Comparison of ENCODE assay signal across 17 cellular contexts in genomic region chr1:233673947-233674431, GRCh38.
DNase-seq lines count a peak whose midpoint lies in the region; ATAC-seq, FAIRE-seq and TF ChIP-seq lines count a peak whose summit lies in the region.
"Had no signal": no experiment of that assay in that cellular context is flagged by ENCODE, and none has a peak within 500 bp of the region (broad histone marks: within the 10 kb centered on the region; RNA-seq: fewer than 3 reads in every experiment).

No MANE protein-coding gene starts in this region.

- TF ChIP-seq CTCF in A549 (IDR thresholded peaks at IDR 0.05): no peak
- no peak for TF ChIP-seq CTCF in Peyer's patch (IDR thresholded peaks at IDR 0.05)
- no peak for TF ChIP-seq CTCF in right lobe of liver (IDR thresholded peaks at IDR 0.05)
- TF ChIP-seq CTCF in WERI-Rb-1 (IDR thresholded peaks at IDR 0.05; ENCODE audit: low read depth, low read length): no peak

- DNase-seq in A549 (ENCODE audit: low read depth in 1 of 2, low spot score in 1 of 2): peak; percentile 69 to 84
- DNase-seq in GM19239 (ENCODE audit: insufficient read length, low spot score): no peak
- no peak for DNase-seq in Peyer's patch
- no peak for DNase-seq in right lobe of liver
- DNase-seq in WERI-Rb-1: no peak
- no peak for DNase-seq in activated effector memory CD4-positive, alpha-beta T cell treated with Interleukin-2 at 50 U/mL for 16 hours
- DNase-seq in NCI-H510A treated with DMSO at 0.1 percent for 48 hours (lab: John Stamatoyannopoulos, UW): no peak
- DNase-seq in activated T-cell treated with anti-CD3 and anti-CD28 coated beads, Interleukin-2, amount 50 U/mL, for 4 hours: no peak
- DNase-seq: activated CD4-positive, alpha-beta T cell treated with anti-CD3 and anti-CD28 coated beads, Interleukin-2, amount 50 U/mL, for 1 hour; activated T-cell treated with anti-CD3 and anti-CD28 coated beads, Interleukin-2, amount 50 U/mL, for 72 hours; anterior cingulate cortex; colonic mucosa; erythroblast; heart left ventricle; left lung; stimulated activated naive CD4-positive, alpha-beta T cell treated with Interleukin-2 at 50 U/mL for 16 hours had no signal

- CTCF ChIA-PET in A549 (lab: Yijun Ruan, JAX): interaction anchor here (0.5 to 1.5 kb wide), 4 partner anchors 23 to 839 kb away, joined by 3 to 6 read pairs (median 4); no protein-coding TSS in a partner anchor

- FAIRE-seq in A549 (lab: Jason Lieb, UNC) (peak; percentile 84), GM19239 (lab: Jason Lieb, UNC) (peak; percentile 45)
- FAIRE-seq: D721Med had no signal

- peak overlapping the region; percentile 92 for H3K4me2 ChIP-seq in A549

- no peaks in the 10 kb centered on the region for H3K4me1 Mint-ChIP-seq in activated T-cell treated with anti-CD3 and anti-CD28 coated beads, Interleukin-2, amount 50 U/mL, for 4 hours (ENCODE audit: low read depth)

- H3K27ac ChIP-seq in A549 (peak overlapping the region; percentile 90 to 94), Peyer's patch (peak overlapping the region in 3 of 4 donors; percentile 8 to 73 (median 54)), right lobe of liver (peak overlapping the region; percentile 45 to 83 (median 60)), WERI-Rb-1 (no peak overlapping the region)
- H3K27ac ChIP-seq: colonic mucosa, left lung had no signal

- TF ChIP-seq EP300 in A549 (IDR thresholded peaks at IDR 0.05): no peak

- peak overlapping the region; percentile 27 for H3K4me3 ChIP-seq in A549
- peak overlapping the region in 1 of 4 donors; percentile 4 for H3K4me3 ChIP-seq in Peyer's patch
- H3K4me3 ChIP-seq in right lobe of liver: peak overlapping the region in 1 of 3 donors; percentile 5
- no peak overlapping the region for H3K4me3 ChIP-seq in WERI-Rb-1 (ENCODE audit: low read depth, low read length)
- H3K4me3 ChIP-seq: colonic mucosa, heart left ventricle, left lung had no signal

- intact Hi-C loops in right lobe of liver (cut with DNase I): no loop called here

- H3K9me3 ChIP-seq in A549: no peaks in the 10 kb centered on the region; the same call in 2 of the 3 replicates
- H3K9me3 ChIP-seq in Peyer's patch: no peaks in the 10 kb centered on the region
- H3K9me3 ChIP-seq in right lobe of liver: no peaks in the 10 kb centered on the region
- H3K9me3 ChIP-seq in WERI-Rb-1 (ENCODE audit: severe bottlenecking): no peaks in the 10 kb centered on the region
- H3K9me3 ChIP-seq: colonic mucosa, left lung had no signal

- no peak for TF ChIP-seq RAD21 in A549 (conservative IDR thresholded peaks at IDR 0.05 in 1 of 2, IDR thresholded peaks at IDR 0.05 in 1 of 2)

- ATAC-seq in A549 (peak; percentile 83 to 85; a peak in 5 of 6 replicates), right lobe of liver (peak; percentile 16 to 43 (median 38))
- no peak for ATAC-seq in activated T-cell treated with anti-CD3 and anti-CD28 coated beads, Interleukin-2, amount 50 U/mL, for 4 hours
- ATAC-seq: activated T-cell treated with anti-CD3 and anti-CD28 coated beads, Interleukin-2, amount 50 U/mL, for 72 hours had no signal

- H3K27me3 ChIP-seq in Peyer's patch (no peaks in the 10 kb centered on the region), right lobe of liver (no peaks in the 10 kb centered on the region), WERI-Rb-1 (ENCODE audit: insufficient read depth, low read depth, severe bottlenecking) (peaks cover 93% of the 10 kb centered on the region)
- H3K27me3 ChIP-seq: colonic mucosa, heart left ventricle, left lung had no signal

- TF ChIP-seq POLR2A in A549 (IDR thresholded peaks at IDR 0.05; ENCODE audit: low read length): no peak
- TF ChIP-seq POLR2A in Peyer's patch (IDR thresholded peaks at IDR 0.05): no peak
- TF ChIP-seq POLR2A in right lobe of liver (IDR thresholded peaks at IDR 0.05): no peak

- 2% methylated on average over 5 of the region's 5 CpGs for WGBS in A549 (ENCODE audit: missing lambda C conversion rate)
- 41% methylated on average over 3 of the region's 5 CpGs for WGBS in right lobe of liver (ENCODE audit: insufficient coverage, low coverage, low lambda C conversion rate, missing lambda C conversion rate)

- POLR2A ChIA-PET in A549 (lab: Yijun Ruan, JAX): interaction anchor here (1.1 to 1.3 kb wide), 2 partner anchors 61 to 233 kb away, joined by 3 read pairs; partner anchors contain the start of gene KCNK1

- peaks cover 17% of the 10 kb centered on the region for H3K27me3 Mint-ChIP-seq in activated T-cell treated with anti-CD3 and anti-CD28 coated beads, Interleukin-2, amount 50 U/mL, for 4 hours (ENCODE audit: low read depth)

- H3K36me3 ChIP-seq in Peyer's patch: no peaks in the 10 kb centered on the region
- no peaks in the 10 kb centered on the region for H3K36me3 ChIP-seq in right lobe of liver
- no peaks in the 10 kb centered on the region for H3K36me3 ChIP-seq in WERI-Rb-1
- H3K36me3 ChIP-seq: colonic mucosa, heart left ventricle, left lung had no signal

- no peaks in the 10 kb centered on the region for H3K9me3 Mint-ChIP-seq in activated T-cell treated with anti-CD3 and anti-CD28 coated beads, Interleukin-2, amount 50 U/mL, for 4 hours

- peaks cover 55% of the 10 kb centered on the region for H3K4me1 ChIP-seq in A549
- H3K4me1 ChIP-seq in Peyer's patch: peaks cover 0 to 4% (median 0%) of the 10 kb centered on the region in 4 donors
- H3K4me1 ChIP-seq in right lobe of liver: peaks cover 0 to 16% (median 6%) of the 10 kb centered on the region in 4 donors
- H3K4me1 ChIP-seq: colonic mucosa, left lung had no signal

- H3K36me3 Mint-ChIP-seq in activated T-cell treated with anti-CD3 and anti-CD28 coated beads, Interleukin-2, amount 50 U/mL, for 4 hours (ENCODE audit: insufficient read depth): no peaks in the 10 kb centered on the region

- H3K4me3 Mint-ChIP-seq in activated T-cell treated with anti-CD3 and anti-CD28 coated beads, Interleukin-2, amount 50 U/mL, for 4 hours: no peak overlapping the region
- H3K4me3 Mint-ChIP-seq: activated T-cell treated with anti-CD3 and anti-CD28 coated beads, Interleukin-2, amount 50 U/mL, for 72 hours had no signal

TF ChIP-seq in A549, 52 proteins besides CTCF, POLR2A, EP300 and RAD21 (continues in another document):
- TF ChIP-seq HMGXB4 (CRISPR knock-in tag; IDR thresholded peaks at IDR 0.05; ENCODE audit: borderline replicate concordance): no peak
- TF ChIP-seq MAX (IDR thresholded peaks at IDR 0.05): peak; percentile 84
- no peak for TF ChIP-seq PBX3 (IDR thresholded peaks at IDR 0.05)
- no peak for TF ChIP-seq CEBPB (IDR thresholded peaks at IDR 0.05)
- no peak for TF ChIP-seq CHD4 (IDR thresholded peaks at IDR 0.05; ENCODE audit: borderline replicate concordance)
- no peak for TF ChIP-seq FOXS1 (CRISPR knock-in tag; IDR thresholded peaks at IDR 0.05)
- no peak for TF ChIP-seq ZSCAN20 (CRISPR knock-in tag; IDR thresholded peaks at IDR 0.05)
- no peak for TF ChIP-seq ESRRA (IDR thresholded peaks at IDR 0.05; ENCODE audit: borderline replicate concordance, low read length)
- TF ChIP-seq HES2 (IDR thresholded peaks at IDR 0.05): no peak
- TF ChIP-seq ZC3H11A (IDR thresholded peaks at IDR 0.05): no peak
- no peak for TF ChIP-seq ZFP36 (IDR thresholded peaks at IDR 0.05; ENCODE audit: borderline replicate concordance, partially characterized antibody)
- peak; percentile 83 for TF ChIP-seq NPAS2 (CRISPR knock-in tag; IDR thresholded peaks at IDR 0.05; ENCODE audit: borderline replicate concordance)
- no peak for TF ChIP-seq RARB (CRISPR knock-in tag; IDR thresholded peaks at IDR 0.05)
- no peak for TF ChIP-seq EHMT2 (IDR thresholded peaks at IDR 0.05; ENCODE audit: low read depth)
- TF ChIP-seq SREBF2 (IDR thresholded peaks at IDR 0.05): no peak
- peak; percentile 71 for TF ChIP-seq GATA3 (IDR thresholded peaks at IDR 0.05; ENCODE audit: borderline replicate concordance)
- no peak for TF ChIP-seq BCL3 (IDR thresholded peaks at IDR 0.05)
- no peak for TF ChIP-seq RCOR1 (IDR thresholded peaks at IDR 0.05; ENCODE audit: low read depth, low read length)

Comparison
In these comparisons a context has a peak if more than half of its experiments do, and no peak if none do; other contexts are left out.
1. ATAC-seq: peak in A549 (2 of 2) and right lobe of liver (4 of 4); none in activated T-cell treated with anti-CD3 and anti-CD28 coated beads, Interleukin-2, amount 50 U/mL, for 4 hours (0 of 2).
2. DNase-seq: peak in A549 (2 of 2); none in GM19239 (single experiment), Peyer's patch (0 of 3), right lobe of liver (0 of 3), WERI-Rb-1 (single experiment), activated effector memory CD4-positive, alpha-beta T cell treated with Interleukin-2 at 50 U/mL for 16 hours (single experiment), NCI-H510A treated with DMSO at 0.1 percent for 48 hours (single experiment) and activated T-cell treated with anti-CD3 and anti-CD28 coated beads, Interleukin-2, amount 50 U/mL, for 4 hours (single experiment).